ENCODE assay signal across 1 cellular context in genomic region chr3:186570941-186571643, GRCh38.
TF ChIP-seq lines count a peak whose summit lies in the region.

No MANE protein-coding gene starts in this region.

TF ChIP-seq in GM12878, 131 proteins besides CTCF, POLR2A, EP300 and RAD21:
- TF ChIP-seq PAX8 (IDR thresholded peaks at IDR 0.05), result no peak
- no peak for TF ChIP-seq YY1 (IDR thresholded peaks at IDR 0.05; ENCODE audit: low read depth, low read length)
- no peak for TF ChIP-seq NFIC (IDR thresholded peaks at IDR 0.05; ENCODE audit: low read depth, low read length)
- no peak for TF ChIP-seq TCF3 (IDR thresholded peaks at IDR 0.05; ENCODE audit: borderline replicate concordance, insufficient read depth, low read depth, low read length)
- no peak for TF ChIP-seq NKRF (conservative IDR thresholded peaks at IDR 0.05)
- no peak for TF ChIP-seq BMI1 (IDR thresholded peaks at IDR 0.05; ENCODE audit: borderline replicate concordance)
- TF ChIP-seq ZBTB33 (IDR thresholded peaks at IDR 0.05), result no peak
- TF ChIP-seq ZBTB4 (CRISPR knock-in tag; IDR thresholded peaks at IDR 0.05), result no peak
- no peak for TF ChIP-seq CEBPB (IDR thresholded peaks at IDR 0.05; ENCODE audit: borderline replicate concordance in 1 of 2, low read depth in 2 of 2, low read length in 2 of 2)
- TF ChIP-seq ZNF622 (IDR thresholded peaks at IDR 0.05), result no peak
- TF ChIP-seq NFXL1 (IDR thresholded peaks at IDR 0.05; ENCODE audit: borderline replicate concordance), result no peak
- no peak for TF ChIP-seq ZZZ3 (IDR thresholded peaks at IDR 0.05; ENCODE audit: control insufficient read depth, insufficient read length, low read depth)
- TF ChIP-seq BCLAF1 (IDR thresholded peaks at IDR 0.05), result no peak
- no peak for TF ChIP-seq CUX1 (IDR thresholded peaks at IDR 0.05; ENCODE audit: insufficient replicate concordance, low read depth, low read length)
- TF ChIP-seq DPF2 (IDR thresholded peaks at IDR 0.05), result no peak
- TF ChIP-seq STAT3 (IDR thresholded peaks at IDR 0.05; ENCODE audit: low read depth, low read length), result no peak
- no peak for TF ChIP-seq SMARCA5 (IDR thresholded peaks at IDR 0.05)
- no peak for TF ChIP-seq LARP7 (IDR thresholded peaks at IDR 0.05)
- no peak for TF ChIP-seq EED (IDR thresholded peaks at IDR 0.05; ENCODE audit: low read depth)
